24 cellular contexts compared by ENCODE assay signal in genomic region chr1:217138839-217139466, GRCh38.
DNase-seq lines count a peak whose midpoint lies in the region; ATAC-seq and TF ChIP-seq lines count a peak whose summit lies in the region.
"Had no signal": no experiment of that assay in that cellular context is flagged by ENCODE, and none has a peak within 500 bp of the region (broad histone marks: within the 10 kb centered on the region; RNA-seq: fewer than 3 reads in every experiment).

No MANE protein-coding gene starts in this region.

- no peak for ATAC-seq in IMR-90 (ENCODE audit: low read depth)
- no peak for ATAC-seq in GM19463 (IDR thresholded peaks at IDR 0.05; ENCODE audit: unreplicated experiment)
- no peak for ATAC-seq in HG02973 (IDR thresholded peaks at IDR 0.05; ENCODE audit: unreplicated experiment)
- ATAC-seq: activated T-cell treated with anti-CD3 and anti-CD28 coated beads, Interleukin-2, amount 50 U/mL, for 4 hours; esophagus mucosa; gastrocnemius medialis; PC-3; right lobe of liver; T-cell had no signal

- H2BK120ac ChIP-seq in IMR-90 (ENCODE audit: low read depth, low read length): no peak overlapping the region

- H3K18ac ChIP-seq in IMR-90 (ENCODE audit: low read depth, low read length): no peak overlapping the region

- CTCF ChIA-PET in IMR-90 (lab: Yijun Ruan, JAX): interaction anchor here (0.7 kb wide), 1 partner anchor 633 kb away, joined by 3 read pairs; no protein-coding TSS in a partner anchor

- H2BK15ac ChIP-seq in IMR-90 (ENCODE audit: low read depth, low read length): no peak overlapping the region

- H3K36me3 ChIP-seq in IMR-90 (ENCODE audit: control insufficient read depth, insufficient read depth, low read length) (no peaks in the 10 kb centered on the region), iPS-20b (ENCODE audit: insufficient read depth, low read depth, low read length) (no peaks in the 10 kb centered on the region), osteoblast (ENCODE audit: insufficient read depth, low read length) (no peaks in the 10 kb centered on the region)
- H3K36me3 ChIP-seq: gastrocnemius medialis, right lobe of liver had no signal

- H3K9me3 ChIP-seq in IMR-90 (ENCODE audit: control insufficient read depth, insufficient read depth, low read length) (peaks cover 4% of the 10 kb centered on the region; the same call in 1 of the 2 replicates), iPS-20b (ENCODE audit: insufficient read depth, low read depth, low read length) (no peaks in the 10 kb centered on the region), osteoblast (ENCODE audit: low read depth, low read length) (no peaks in the 10 kb centered on the region)
- H3K9me3 ChIP-seq: gastrocnemius medialis, right lobe of liver had no signal

- 73% methylated on average over 2 of the region's 12 CpGs; no CpG with 5 or more reads in 1 of the 2 experiments for WGBS in IMR-90 (ENCODE audit: extremely low coverage in 2 of 2, insufficient read length in 1 of 2), 2 experiments

- H4K20me1 ChIP-seq in IMR-90 (ENCODE audit: insufficient read depth, low read length) (no peaks in the 10 kb centered on the region), osteoblast (ENCODE audit: insufficient read depth, low read length) (no peaks in the 10 kb centered on the region)

- no peak overlapping the region for H3K4me3 ChIP-seq in IMR-90 (ENCODE audit: insufficient read depth, low read depth, low read length)
- peak overlapping the region; percentile 60; the same call in 1 of the 2 replicates for H3K4me3 ChIP-seq in iPS-20b (ENCODE audit: low read length)
- no peak overlapping the region for H3K4me3 ChIP-seq in osteoblast (ENCODE audit: insufficient read depth, low read length)
- H3K4me3 ChIP-seq: right lobe of liver had no signal

- intact Hi-C loops in IMR-90 (cut with micrococcal nuclease): loop anchor here (10.0 kb wide), 1 partner anchor 526 kb away; no protein-coding TSS in a partner anchor

- H2BK5ac ChIP-seq in IMR-90 (ENCODE audit: low read depth, low read length, poor library complexity, severe bottlenecking): no peak overlapping the region

- H3K4me2 ChIP-seq in IMR-90 (ENCODE audit: low read depth, low read length) (no peak overlapping the region), osteoblast (ENCODE audit: insufficient read depth, low read length) (no peak overlapping the region)

- no peak overlapping the region for H2AFZ ChIP-seq in IMR-90 (replicated peaks; ENCODE audit: low read length, poor library complexity)
- H2AFZ ChIP-seq in osteoblast (ENCODE audit: low read length): no peak overlapping the region

- no peak overlapping the region for H4K8ac ChIP-seq in IMR-90 (ENCODE audit: low read depth in 2 of 2, low read length in 2 of 2)

- dilution Hi-C loops in IMR-90 (cut with HindIII; ENCODE audit: low sequenced_read_pairs, unreplicated experiment): no loop called here

- no peak for TF ChIP-seq RAD21 in IMR-90 (IDR thresholded peaks at IDR 0.05; ENCODE audit: low read length)

- H3K27ac ChIP-seq in IMR-90 (ENCODE audit: insufficient read depth, low read length): no peak overlapping the region
- H3K27ac ChIP-seq in iPS-20b (ENCODE audit: low read length): no peak overlapping the region
- no peak overlapping the region for H3K27ac ChIP-seq in osteoblast (ENCODE audit: low read depth, low read length)
- H3K27ac ChIP-seq: gastrocnemius medialis, right lobe of liver, VCaP had no signal

- H3K23ac ChIP-seq in IMR-90 (ENCODE audit: low read depth, low read length): no peak overlapping the region

- H3K56ac ChIP-seq in IMR-90 (ENCODE audit: extremely low read depth, insufficient read depth, low read length): no peak overlapping the region

- no peaks in the 10 kb centered on the region for H3K79me1 ChIP-seq in IMR-90 (ENCODE audit: low read depth in 1 of 2, low read length in 2 of 2)

- peak overlapping the region; percentile 19 for H2AK9ac ChIP-seq in IMR-90 (replicated peaks; ENCODE audit: low read depth, low read length, poor library complexity)

- H3K27me3 ChIP-seq in IMR-90 (ENCODE audit: control insufficient read depth, insufficient read depth, low read length): peaks cover 39% of the 10 kb centered on the region
- peaks cover 92% of the 10 kb centered on the region for H3K27me3 ChIP-seq in iPS-20b (ENCODE audit: insufficient read depth, low read length)
- H3K27me3 ChIP-seq in osteoblast (ENCODE audit: insufficient read depth, low read length): peaks cover 39% of the 10 kb centered on the region

- TF ChIP-seq POLR2A in IMR-90 (IDR thresholded peaks at IDR 0.05; ENCODE audit: low read depth, low read length): no peak

- no peak overlapping the region for H3K4ac ChIP-seq in IMR-90 (ENCODE audit: low read depth, low read length)

- in situ Hi-C loops in IMR-90 (cut with MboI; ENCODE audit: low sequenced_read_pairs): no loop called here

- no TSS peak for BruUV-seq in IMR-90 (replicated peaks; lab: Mats Ljungman, UMichigan)

- POLR2A ChIA-PET in IMR-90 (lab: Charles Lee; ENCODE audit: unreplicated experiment): no interaction called here

- no peak overlapping the region for H3K9ac ChIP-seq in IMR-90 (ENCODE audit: low read depth, low read length)
- no peak overlapping the region for H3K9ac ChIP-seq in iPS-20b (ENCODE audit: low read depth, low read length)

- H3K14ac ChIP-seq in IMR-90 (replicated peaks; ENCODE audit: low read depth, low read length): no peak overlapping the region

- H3K4me1 ChIP-seq in IMR-90 (ENCODE audit: control insufficient read depth, insufficient read depth, low read length) (no peaks in the 10 kb centered on the region; the same call in 1 of the 2 replicates), iPS-20b (ENCODE audit: insufficient read depth, low read length) (peaks cover 17% of the 10 kb centered on the region; the same call in 1 of the 2 replicates), osteoblast (ENCODE audit: insufficient read depth, low read length) (no peaks in the 10 kb centered on the region)
- H3K4me1 ChIP-seq: gastrocnemius medialis had no signal

- no peak overlapping the region for H2BK20ac ChIP-seq in IMR-90 (ENCODE audit: low read depth, low read length)

- no peaks in the 10 kb centered on the region for H3K79me2 ChIP-seq in osteoblast (ENCODE audit: insufficient read depth, low read length)

- TF ChIP-seq CTCF in GM20000 (IDR thresholded peaks at IDR 0.05; ENCODE audit: extremely low read depth, missing control alignments) (no peak), IMR-90 (conservative IDR thresholded peaks at IDR 0.05; ENCODE audit: low read depth, low read length) (no peak), osteoblast (IDR thresholded peaks at IDR 0.05; ENCODE audit: extremely low read depth, low read depth, low read length) (no peak)

- H3K9me1 ChIP-seq in IMR-90 (ENCODE audit: insufficient read depth, low read length): no peaks in the 10 kb centered on the region

- DNase-seq in GM20000 (ENCODE audit: low spot score) (peak; percentile 34), IMR-90 (no peak), osteoblast (ENCODE audit: insufficient read length, low spot score, missing footprints) (peak; percentile 71), middle frontal gyrus (ENCODE audit: extremely low spot score, low spot score) (no peak)
- no peak for DNase-seq in activated CD4-positive, CD25-positive, alpha-beta regulatory T cell treated with anti-CD3 and anti-CD28 coated beads, Interleukin-2, amount 50 U/mL, for 72 hours
- DNase-seq: activated CD4-positive, alpha-beta T cell treated with anti-CD3 and anti-CD28 coated beads, Interleukin-2, amount 50 U/mL, for 48 hours; activated naive CD4-positive, alpha-beta T cell treated with anti-CD3 and anti-CD28 coated beads, Interleukin-2, amount 10 ng/mL, durations not matched to agents 7 days and 5 days; activated T-cell treated with anti-CD3 and anti-CD28 coated beads, Interleukin-2, amount 50 U/mL, for 4 hours; aorta; cerebellar nuclear complex; effector CD4-positive, alpha-beta T cell; gastrocnemius medialis; KG1; NCI-H1694; NCI-H774; PC-3; right lobe of liver; SIG-M5; T-cell had no signal

- no peak overlapping the region for H4K91ac ChIP-seq in IMR-90 (ENCODE audit: insufficient read depth, low read depth, low read length)

- no peak overlapping the region for H4K5ac ChIP-seq in IMR-90 (ENCODE audit: low read depth, low read length)

- H2AK5ac ChIP-seq in IMR-90 (ENCODE audit: low read depth, low read length): no peak overlapping the region

TF ChIP-seq in IMR-90, 13 proteins besides CTCF, POLR2A, EP300 and RAD21:
- TF ChIP-seq MAFK (IDR thresholded peaks at IDR 0.05; ENCODE audit: low read depth, low read length) (no peak), USF2 (IDR thresholded peaks at IDR 0.05; ENCODE audit: low read depth, low read length) (no peak), BHLHE40 (IDR thresholded peaks at IDR 0.05; ENCODE audit: low read depth, low read length) (no peak), NFE2L2 (IDR thresholded peaks at IDR 0.05; ENCODE audit: low read depth, low read length) (no peak), CEBPB (IDR thresholded peaks at IDR 0.05; ENCODE audit: low read depth, low read length) (no peak), ELK1 (IDR thresholded peaks at IDR 0.05; ENCODE audit: borderline replicate concordance, low read depth, low read length) (no peak), RCOR1 (IDR thresholded peaks at IDR 0.05; ENCODE audit: insufficient replicate concordance, low read length) (no peak), FOS (IDR thresholded peaks at IDR 0.05; ENCODE audit: low read depth, low read length) (no peak)

Comparison
In these comparisons a context has a peak if more than half of its experiments do, and no peak if none do; other contexts are left out.
1. DNase-seq: peak in GM20000 (single experiment) and osteoblast (single experiment); none in IMR-90 (single experiment), activated CD4-positive, CD25-positive, alpha-beta regulatory T cell treated with anti-CD3 and anti-CD28 coated beads, Interleukin-2, amount 50 U/mL, for 72 hours (single experiment) and middle frontal gyrus (single experiment).